In genomic region chr5:100828071-100828689, GRCh38 we compare ENCODE assay signal across 1 cellular context.
TF ChIP-seq lines count a peak whose summit lies in the region.

No MANE protein-coding gene starts in this region.

TF ChIP-seq in GM12878, 131 proteins besides CTCF, POLR2A, EP300 and RAD21 (continued from another document):
- no peak for TF ChIP-seq CEBPZ (IDR thresholded peaks at IDR 0.05; ENCODE audit: low read depth, low read length)
- TF ChIP-seq ZBTB11 (CRISPR knock-in tag; IDR thresholded peaks at IDR 0.05), result no peak
- no peak for TF ChIP-seq PKNOX1 (IDR thresholded peaks at IDR 0.05)
- TF ChIP-seq TCF3 (IDR thresholded peaks at IDR 0.05; ENCODE audit: borderline replicate concordance, insufficient read depth, low read depth, low read length), result 0 out of 2 replicates have a peak, but pooled peaks have one; percentile 60
- TF ChIP-seq ESRRA (IDR thresholded peaks at IDR 0.05; ENCODE audit: low read length), result no peak
- peak; percentile 73 for TF ChIP-seq BCL3 (IDR thresholded peaks at IDR 0.05; ENCODE audit: borderline replicate concordance, insufficient read depth, low read depth, low read length, poor library complexity, severe bottlenecking)
- no peak for TF ChIP-seq SIN3A (IDR thresholded peaks at IDR 0.05; ENCODE audit: low read depth, low read length)
- TF ChIP-seq SUPT20H (IDR thresholded peaks at IDR 0.05; ENCODE audit: borderline replicate concordance, control insufficient read depth, low read depth, low read length), result no peak
- TF ChIP-seq BHLHE40 (IDR thresholded peaks at IDR 0.05; ENCODE audit: borderline replicate concordance in 1 of 2, low read depth in 2 of 2, low read length in 1 of 2), result peak; percentile 54 to 69; a peak in 3 of 4 replicates
- peak; percentile 87 for TF ChIP-seq JUNB (IDR thresholded peaks at IDR 0.05)
- peak; percentile 66 for TF ChIP-seq SKIL (IDR thresholded peaks at IDR 0.05; ENCODE audit: low read depth, poor library complexity, severe bottlenecking)
- no peak for TF ChIP-seq HDAC6 (IDR thresholded peaks at IDR 0.05; ENCODE audit: unreplicated experiment)
- TF ChIP-seq SUZ12 (IDR thresholded peaks at IDR 0.05; ENCODE audit: unreplicated experiment), result no peak
- no peak for TF ChIP-seq E2F8 (IDR thresholded peaks at IDR 0.05; ENCODE audit: low read depth, partially characterized antibody)
- TF ChIP-seq ZBTB4 (CRISPR knock-in tag; IDR thresholded peaks at IDR 0.05), result no peak
- no peak for TF ChIP-seq REST (IDR thresholded peaks at IDR 0.05; ENCODE audit: low read depth, low read length)
- TF ChIP-seq RBBP5 (conservative IDR thresholded peaks at IDR 0.05), result no peak
- TF ChIP-seq ZBTB40 (IDR thresholded peaks at IDR 0.05; ENCODE audit: borderline replicate concordance), result no peak
- peak; percentile 77 for TF ChIP-seq RUNX3 (IDR thresholded peaks at IDR 0.05; ENCODE audit: low read length)
TF ChIP-seq in GM12878: peak in this region for 49.
